ENCODE assay signal across 8 cellular contexts in genomic region chr13:78241278-78241919, GRCh38.
DNase-seq lines count a peak whose midpoint lies in the region; ATAC-seq and TF ChIP-seq lines count a peak whose summit lies in the region.

No MANE protein-coding gene starts in this region.

- no peak overlapping the region for H2BK15ac ChIP-seq in mesenchymal stem cell (ENCODE audit: low read depth, poor library complexity, severe bottlenecking)

- no peak overlapping the region for H3K4ac ChIP-seq in mesenchymal stem cell (ENCODE audit: low read depth in 1 of 2, low read length in 2 of 2)

- H3K36me3 ChIP-seq in cardiac muscle cell, result no peaks in the 10 kb centered on the region
- no peaks in the 10 kb centered on the region for H3K36me3 ChIP-seq in mesenchymal stem cell (ENCODE audit: control insufficient read depth in 1 of 2, insufficient read depth in 2 of 2, low read depth in 1 of 2, low read length in 2 of 2)

- DNase-seq in cardiac muscle cell (ENCODE audit: low read depth in 1 of 2, low spot score in 1 of 2) (peak; percentile 53 to 71), Right ventricle myocardium superior (no peak), NOMO-1 (lab: John Stamatoyannopoulos, UW; ENCODE audit: unreplicated experiment in 2 of 2) (peak; percentile 28 to 64), cerebellar cortex (ENCODE audit: low spot score) (peak; percentile 31), mesenchymal stem cell (peak; percentile 32), lower leg skin (ENCODE audit: low spot score in 2 of 2) (no peak)

- no peak overlapping the region for H3K23ac ChIP-seq in mesenchymal stem cell (ENCODE audit: low read length in 2 of 2)

- H4K91ac ChIP-seq in mesenchymal stem cell (ENCODE audit: low read length), result no peak overlapping the region

- H3K4me2 ChIP-seq in mesenchymal stem cell (ENCODE audit: low read length, poor library complexity, severe bottlenecking), result no peak overlapping the region

- H2AFZ ChIP-seq in mesenchymal stem cell (ENCODE audit: low read depth, low read length), result no peak overlapping the region

- TF ChIP-seq CTCF in cardiac muscle cell (IDR thresholded peaks at IDR 0.05; ENCODE audit: low read depth, low read length) (peak; percentile 63), lower leg skin (IDR thresholded peaks at IDR 0.05) (no peak)

- H3K4me3 ChIP-seq in cardiac muscle cell (no peak overlapping the region), mesenchymal stem cell (ENCODE audit: insufficient read depth in 1 of 2, low read depth in 1 of 2, low read length in 2 of 2) (no peak overlapping the region), lower leg skin (ENCODE audit: low read depth, poor library complexity, severe bottlenecking) (no peak overlapping the region)

- H3K18ac ChIP-seq in mesenchymal stem cell (ENCODE audit: low read depth in 1 of 2, low read length in 2 of 2), result no peak overlapping the region

- H3K14ac ChIP-seq in mesenchymal stem cell (ENCODE audit: low read length in 2 of 2), result no peak overlapping the region

- no peak for ATAC-seq in Right ventricle myocardium superior (ENCODE audit: poor library complexity)
- ATAC-seq in HG03378 (IDR thresholded peaks at IDR 0.05; ENCODE audit: unreplicated experiment), result peak; percentile 57
- ATAC-seq in HG03469 (IDR thresholded peaks at IDR 0.05; ENCODE audit: unreplicated experiment), result no peak

- H3K27ac ChIP-seq in cardiac muscle cell (no peak overlapping the region), mesenchymal stem cell (ENCODE audit: low read length, poor library complexity, severe bottlenecking) (no peak overlapping the region)

- intact Hi-C loops in Right ventricle myocardium superior (cut with DNase I), result no loop called here
- intact Hi-C loops in lower leg skin (cut with DNase I; ENCODE audit: low total_unique reads), result loop anchor here (5.0 kb wide), 1 partner anchor 861 kb away; no protein-coding TSS in a partner anchor

- no peak overlapping the region for H2AK5ac ChIP-seq in mesenchymal stem cell (ENCODE audit: low read length, severe bottlenecking)

- no peak overlapping the region for H2BK5ac ChIP-seq in mesenchymal stem cell (ENCODE audit: low read depth, low read length, poor library complexity, severe bottlenecking)

- H4K8ac ChIP-seq in mesenchymal stem cell (ENCODE audit: low read length), result no peak overlapping the region

- no peaks in the 10 kb centered on the region for H3K27me3 ChIP-seq in cardiac muscle cell
- H3K27me3 ChIP-seq in mesenchymal stem cell (ENCODE audit: control insufficient read depth in 1 of 2, insufficient read depth in 1 of 2, low read length in 2 of 2), result no peaks in the 10 kb centered on the region

- H3K4me1 ChIP-seq in cardiac muscle cell (ENCODE audit: low read depth) (no peaks in the 10 kb centered on the region), mesenchymal stem cell (ENCODE audit: control insufficient read depth, insufficient read depth, low read depth, low read length) (no peaks in the 10 kb centered on the region)

- no peaks in the 10 kb centered on the region for H3K79me1 ChIP-seq in mesenchymal stem cell (replicated peaks; ENCODE audit: low read length, poor library complexity, severe bottlenecking)

- 17% methylated on average over 3 of the region's 4 CpGs for WGBS in mesenchymal stem cell
- WGBS in lower leg skin, 2 donors, result 6 to 8% methylated on average over 4 of the region's 4 CpGs

- no peak overlapping the region for H2BK120ac ChIP-seq in mesenchymal stem cell (ENCODE audit: low read depth, low read length)

- H3K9me3 ChIP-seq in cardiac muscle cell (ENCODE audit: low read depth) (no peaks in the 10 kb centered on the region), mesenchymal stem cell (ENCODE audit: control insufficient read depth, low read length) (no peaks in the 10 kb centered on the region)

- no peak overlapping the region for H3K9ac ChIP-seq in mesenchymal stem cell (ENCODE audit: low read length)

- TF ChIP-seq POLR2A in lower leg skin (IDR thresholded peaks at IDR 0.05), result no peak

- H2BK12ac ChIP-seq in mesenchymal stem cell (ENCODE audit: low read length in 2 of 2), result no peak overlapping the region

Comparison
In these comparisons a context has a peak if more than half of its experiments do, and no peak if none do; other contexts are left out.
1. DNase-seq: peak in cardiac muscle cell (2 of 2), NOMO-1 (2 of 2), cerebellar cortex (single experiment) and mesenchymal stem cell (single experiment); none in Right ventricle myocardium superior (single experiment) and lower leg skin (0 of 2).